ENCODE assay signal across 9 cellular contexts in genomic region chr5:176535101-176535654, GRCh38. TPM values are rescaled to one million over a fixed set of nuclear protein-coding genes. Genes with fewer than 3 reads are reported as not detected.
A peak's percentile ranks its signal among the peaks of the same experiment; 100 is the strongest.
DNase-seq lines count a peak whose midpoint lies in the region; ATAC-seq, FAIRE-seq and TF ChIP-seq lines count a peak whose summit lies in the region.
"Had no signal": no experiment of that assay in that cellular context is flagged by ENCODE, and none has a peak within 500 bp of the region (broad histone marks: within the 10 kb centered on the region; RNA-seq: fewer than 3 reads in every experiment).

No MANE protein-coding gene starts in this region.

- peaks cover 11 to 59% (median 44%) of the 10 kb centered on the region in 4 donors for H3K4me1 Mint-ChIP-seq in CD4-positive, CD25-positive, alpha-beta regulatory T cell

- H3K9me3 Mint-ChIP-seq in CD4-positive, CD25-positive, alpha-beta regulatory T cell: peaks cover 0 to 2% (median 0%) of the 10 kb centered on the region in 7 donors

- H3K27ac ChIP-seq in CD4-positive, CD25-positive, alpha-beta regulatory T cell (ENCODE audit: insufficient read depth, low read length, poor library complexity, severe bottlenecking): peak overlapping the region; percentile 100
- peak overlapping the region; percentile 22 for H3K27ac ChIP-seq in right cardiac atrium (ENCODE audit: low read length)

- intact Hi-C loops in right cardiac atrium (cut with DNase I): loop anchor here in 2 of 4 donors (10.0 kb wide), 2 partner anchors 90 to 120 kb away; partner anchors contain the start of genes FAF2 (in 2 of the 2) and CLTB (in 1 of the 2)

- FAIRE-seq in H54 (lab: Jason Lieb, UNC): no peak

- H3K4me3 Mint-ChIP-seq in CD4-positive, CD25-positive, alpha-beta regulatory T cell: peak overlapping the region; percentile 93 to 98 (median 98)

- no peaks in the 10 kb centered on the region for H3K27me3 ChIP-seq in CD4-positive, CD25-positive, alpha-beta regulatory T cell (ENCODE audit: control insufficient read depth, insufficient read depth, low read length)
- H3K27me3 ChIP-seq in right cardiac atrium (ENCODE audit: control insufficient read depth, insufficient read depth): no peaks in the 10 kb centered on the region

- 48% methylated on average over 10 of the region's 10 CpGs for WGBS in right cardiac atrium

- H3K4me3 ChIP-seq in CD4-positive, CD25-positive, alpha-beta regulatory T cell (ENCODE audit: low read depth, low read length): peak overlapping the region; percentile 86
- peak overlapping the region; percentile 99 for H3K4me3 ChIP-seq in Jurkat, Clone E6-1 (ENCODE audit: low read length)
- H3K4me3 ChIP-seq in right cardiac atrium (ENCODE audit: low read length) (peak overlapping the region; percentile 97), skeletal muscle cell (ENCODE audit: low read depth, low read length) (peak overlapping the region; percentile 97)

- no peak for ATAC-seq in CD4-positive, CD25-positive, alpha-beta regulatory T cell (ENCODE audit: low read depth in 2 of 2)
- ATAC-seq in right cardiac atrium: no peak

- TF ChIP-seq POLR2A in H54 (IDR thresholded peaks at IDR 0.05; ENCODE audit: low read depth, low read length): no peak

- peaks cover 23% of the 10 kb centered on the region for H3K36me3 Mint-ChIP-seq in CD4-positive, CD25-positive, alpha-beta regulatory T cell

- peak overlapping the region; percentile 98 to 100 (median 98) for H3K27ac Mint-ChIP-seq in CD4-positive, CD25-positive, alpha-beta regulatory T cell

- H3K4me1 ChIP-seq in CD4-positive, CD25-positive, alpha-beta regulatory T cell (ENCODE audit: control insufficient read depth, insufficient read depth, low read length, poor library complexity, severe bottlenecking): peaks cover 83% of the 10 kb centered on the region
- peaks cover 20% of the 10 kb centered on the region for H3K4me1 ChIP-seq in right cardiac atrium (ENCODE audit: control insufficient read depth, insufficient read depth, low read length)

- peak; percentile 34 to 79 (median 40) for DNase-seq in CD4-positive, CD25-positive, alpha-beta regulatory T cell
- DNase-seq in Jurkat, Clone E6-1 (ENCODE audit: low read depth, low spot score): peak; percentile 79
- DNase-seq in activated T-cell treated with anti-CD3 and anti-CD28 coated beads, Interleukin-2, amount 50 U/mL, for 48 hours: peak; percentile 59
- DNase-seq in right cardiac atrium (no peak), skeletal muscle cell (ENCODE audit: low read depth) (no peak), NCI-H1694 treated with DMSO at 0.1 percent for 48 hours (lab: John Stamatoyannopoulos, UW) (no peak), H54 (ENCODE audit: insufficient read length, low spot score) (no peak), DMS79 treated with DMSO at 0.1 percent for 48 hours (lab: John Stamatoyannopoulos, UW) (no peak)

- H3K9me3 ChIP-seq in CD4-positive, CD25-positive, alpha-beta regulatory T cell (ENCODE audit: control insufficient read depth in 2 of 2, low read length in 2 of 2): no peaks in the 10 kb centered on the region
- H3K9me3 ChIP-seq in right cardiac atrium (ENCODE audit: control insufficient read depth, low read length): no peaks in the 10 kb centered on the region

- peaks cover 12% of the 10 kb centered on the region for H3K27me3 Mint-ChIP-seq in CD4-positive, CD25-positive, alpha-beta regulatory T cell

- peaks cover 14% of the 10 kb centered on the region for H3K36me3 ChIP-seq in CD4-positive, CD25-positive, alpha-beta regulatory T cell (ENCODE audit: control insufficient read depth, insufficient read depth, low read length)

RNA-seq across cellular contexts. Expression of gene RNF44, which starts 2.0 kb away (rescaled TPM):
- 268 TPM for total RNA-seq in CD4-positive, CD25-positive, alpha-beta regulatory T cell
- 1 to 10 TPM; 2.3 to 4.3 (median 3.4) TPM for polyA plus RNA-seq in CD4-positive, CD25-positive, alpha-beta regulatory T cell
- 92.7 TPM for polyA plus RNA-seq in Jurkat, Clone E6-1 (2012; ENCODE audit: insufficient read depth, insufficient read length)
- total RNA-seq in right cardiac atrium: 10 to 100 TPM; 19.6 to 31.7 (median 26.4) TPM
- polyA plus RNA-seq in right cardiac atrium: 16.5 TPM

RNA-seq across cellular contexts. Expression of gene CDHR2, which starts 14.0 kb away (rescaled TPM):
- 1.3 TPM for total RNA-seq in CD4-positive, CD25-positive, alpha-beta regulatory T cell
- polyA plus RNA-seq in CD4-positive, CD25-positive, alpha-beta regulatory T cell: not detected
- polyA plus RNA-seq in Jurkat, Clone E6-1 (2012; ENCODE audit: insufficient read depth, insufficient read length): 0.20 TPM
- total RNA-seq in right cardiac atrium: under 1 TPM in 3 of 4 donors, not detected in 1; 0.40 to 0.92 (median 0.47) TPM
- polyA plus RNA-seq in right cardiac atrium: not detected
- total RNA-seq: RPMI7951 had no signal

Comparison
In these comparisons a context has a peak if more than half of its experiments do, and no peak if none do; other contexts are left out.
1. DNase-seq: peak in CD4-positive, CD25-positive, alpha-beta regulatory T cell (3 of 3), Jurkat, Clone E6-1 (single experiment) and activated T-cell treated with anti-CD3 and anti-CD28 coated beads, Interleukin-2, amount 50 U/mL, for 48 hours (2 of 2); none in right cardiac atrium (0 of 3), skeletal muscle cell (single experiment), NCI-H1694 treated with DMSO at 0.1 percent for 48 hours (single experiment), H54 (single experiment) and DMS79 treated with DMSO at 0.1 percent for 48 hours (single experiment).
2. Peak in every context shown above with its lines, with median percentiles within 50 percentile points of each other: H3K4me3 ChIP-seq.